ENCODE assay signal across 29 cellular contexts in the genomic region with DNA sequence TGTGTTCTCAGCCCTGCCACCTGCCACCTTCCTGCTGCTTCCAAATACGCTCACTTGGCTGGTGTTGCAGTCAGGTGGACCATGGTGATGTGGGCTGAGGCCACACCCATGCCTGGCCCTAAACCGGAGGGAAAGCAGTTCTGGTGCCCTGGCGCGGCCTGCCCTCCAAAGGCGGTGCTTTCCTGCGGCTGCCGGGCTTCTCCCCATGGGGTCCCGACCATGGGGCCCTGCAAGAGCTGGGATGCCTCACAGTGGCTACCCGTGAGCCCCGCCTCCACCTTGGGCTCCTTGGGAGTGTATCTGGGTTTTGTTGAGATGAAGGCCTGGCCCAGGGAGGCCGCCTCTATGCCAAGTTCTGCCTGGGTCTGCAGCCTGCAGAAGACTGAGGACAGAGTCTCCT.
"Had no signal": no experiment of that assay in that cellular context is flagged by ENCODE, and none has a peak within 500 bp of the region (broad histone marks: within the 10 kb centered on the region; RNA-seq: fewer than 3 reads in every experiment).

No MANE protein-coding gene starts in this region.

- ATAC-seq: left colon; left lung; mucosa of descending colon; naive thymus-derived CD4-positive, alpha-beta T cell; natural killer cell treated with Interleukin-12 subunit alpha and Interleukin-12 subunit beta and Interleukin-15 and Interleukin-18, amount 100 ng/mL, for 72 hours; pancreas; sciatic nerve; stimulated activated naive B cell treated with anti-CD40 and anti-IgM and Interleukin-4, amounts not matched to agents 10 μg/mL and 1 μg/mL and 100 μg/mL, for 72 hours; stimulated activated naive CD8-positive, alpha-beta T cell treated with anti-CD3 and anti-CD28 coated beads, Interleukin-15, Interleukin-2, amounts not matched to agents 100 U/mL and 50 U/mL, for 24 hours had no signal

- H3K4me3 Mint-ChIP-seq: immature natural killer cell; naive thymus-derived CD4-positive, alpha-beta T cell; natural killer cell treated with Interleukin-12 subunit alpha and Interleukin-12 subunit beta and Interleukin-15 and Interleukin-18, amount 100 ng/mL, for 72 hours; stimulated activated naive B cell treated with anti-CD40 and anti-IgM and Interleukin-4, amounts not matched to agents 10 μg/mL and 1 μg/mL and 100 μg/mL, for 72 hours had no signal

- H3K36me3 ChIP-seq: left lung, pancreas, prostate gland, thyroid gland, transverse colon, vagina had no signal

- H3K36me3 Mint-ChIP-seq: immature natural killer cell; naive thymus-derived CD4-positive, alpha-beta T cell had no signal

- H3K4me1 Mint-ChIP-seq: immature natural killer cell had no signal

- H3K27me3 ChIP-seq: left lung, pancreas, stomach, testis, thyroid gland, transverse colon, upper lobe of left lung, vagina had no signal

- H3K27ac Mint-ChIP-seq: immature natural killer cell; natural killer cell treated with Interleukin-12 subunit alpha and Interleukin-12 subunit beta and Interleukin-15 and Interleukin-18, amount 100 ng/mL, for 72 hours; stimulated activated naive B cell treated with anti-CD40 and anti-IgM and Interleukin-4, amounts not matched to agents 10 μg/mL and 1 μg/mL and 100 μg/mL, for 72 hours had no signal

- H3K4me1 ChIP-seq: left lung, pancreas, prostate gland, stomach, testis, thyroid gland, transverse colon, upper lobe of left lung, vagina had no signal

- DNase-seq: hypothalamus; immature natural killer cell; kidney; left colon; midbrain; mucosa of descending colon; naive thymus-derived CD4-positive, alpha-beta T cell; nucleus accumbens; retina; right cardiac atrium; stimulated activated CD4-positive, alpha-beta T cell treated with anti-CD3 and anti-CD28 coated beads, Interleukin-12 subunit alpha, Interleukin-12 subunit beta, amount 100 ng/mL, for 4 hours; stimulated activated CD4-positive, alpha-beta T cell treated with anti-CD3 and anti-CD28 coated beads, Interleukin-15, amount 100 ng/mL, for 24 hours; stimulated activated CD4-positive, alpha-beta T cell treated with anti-CD3 and anti-CD28 coated beads, Interleukin-2, amount 100 ng/mL, for 24 hours; stimulated activated CD4-positive, alpha-beta T cell treated with anti-CD3 and anti-CD28 coated beads, Interleukin-4, amount 100 ng/mL, for 1 hour; stimulated activated naive B cell treated with anti-CD40 and anti-IgM and Interleukin-4, amounts not matched to agents 10 μg/mL and 1 μg/mL and 100 μg/mL, for 72 hours; stimulated activated naive CD8-positive, alpha-beta T cell treated with anti-CD3 and anti-CD28 coated beads, Interleukin-15, Interleukin-2, amounts not matched to agents 100 U/mL and 50 U/mL, for 24 hours; stomach; testis; thyroid gland; transverse colon had no signal

- H3K27ac ChIP-seq: left lung, pancreas, prostate gland, skin epidermis, stomach, testis, thyroid gland, transverse colon, upper lobe of left lung, vagina had no signal

- H3K9me3 ChIP-seq: left lung, mucosa of descending colon, pancreas, prostate gland, stomach, testis, thyroid gland, transverse colon, upper lobe of left lung, vagina had no signal

- H3K9me3 Mint-ChIP-seq: immature natural killer cell; naive thymus-derived CD4-positive, alpha-beta T cell; natural killer cell treated with Interleukin-12 subunit alpha and Interleukin-12 subunit beta and Interleukin-15 and Interleukin-18, amount 100 ng/mL, for 72 hours had no signal

- H3K4me3 ChIP-seq: left lung, lung, mucosa of descending colon, pancreas, prostate gland, skin epidermis, stomach, testis, thyroid gland, transverse colon, upper lobe of left lung, vagina had no signal

- H3K27me3 Mint-ChIP-seq: naive thymus-derived CD4-positive, alpha-beta T cell; natural killer cell treated with Interleukin-12 subunit alpha and Interleukin-12 subunit beta and Interleukin-15 and Interleukin-18, amount 100 ng/mL, for 72 hours had no signal
